10 cellular contexts compared by ENCODE assay signal in genomic region chr7:55545496-55545895, GRCh38. TPM values are rescaled to one million over a fixed set of nuclear protein-coding genes. Genes with fewer than 3 reads are reported as not detected.
DNase-seq lines count a peak whose midpoint lies in the region; FAIRE-seq and TF ChIP-seq lines count a peak whose summit lies in the region.
"Had no signal": no experiment of that assay in that cellular context is flagged by ENCODE, and none has a peak within 500 bp of the region (broad histone marks: within the 10 kb centered on the region; RNA-seq: fewer than 3 reads in every experiment).

No MANE protein-coding gene starts in this region.

- peaks cover 41% of the 10 kb centered on the region for H3K4me1 ChIP-seq in keratinocyte (ENCODE audit: control insufficient read depth, extremely low read depth, insufficient read depth, low read length)
- H3K4me1 ChIP-seq in mesendoderm (ENCODE audit: control insufficient read depth, low read depth, low read length): peaks cover 7% of the 10 kb centered on the region

- FAIRE-seq in keratinocyte (lab: Jason Lieb, UNC): peak; percentile 93

- no peaks in the 10 kb centered on the region for H3K36me3 ChIP-seq in keratinocyte (ENCODE audit: control insufficient read depth in 2 of 2, extremely low read depth in 1 of 2, insufficient read depth in 2 of 2, low read length in 2 of 2)
- H3K36me3 ChIP-seq in mesendoderm (ENCODE audit: control insufficient read depth, insufficient read depth, low read length): no peaks in the 10 kb centered on the region

- no CpG with 5 or more reads among the region's 6 CpGs for WGBS in mesendoderm (ENCODE audit: extremely low coverage, insufficient coverage, low lambda C conversion rate)

- peaks cover 15% of the 10 kb centered on the region for H4K20me1 ChIP-seq in keratinocyte (ENCODE audit: control insufficient read depth, extremely low read depth, insufficient read depth, low read length)

- H3K56ac ChIP-seq in mesendoderm (ENCODE audit: low read length): no peak overlapping the region

- in situ Hi-C loops in astrocyte of the spinal cord (cut with HindIII; ENCODE audit: low sequenced_read_pairs): no loop called here

- H2BK15ac ChIP-seq in mesendoderm (replicated peaks; ENCODE audit: low read depth): no peak overlapping the region

- H4K8ac ChIP-seq in mesendoderm (ENCODE audit: low read depth, low read length): no peak overlapping the region

- H3K9me3 ChIP-seq in keratinocyte (ENCODE audit: control insufficient read depth, low read depth, low read length): no peaks in the 10 kb centered on the region
- H3K9me3 ChIP-seq: body of pancreas had no signal

- H3K9me1 ChIP-seq in keratinocyte (ENCODE audit: control insufficient read depth, extremely low read depth, insufficient read depth, low read length): peaks cover 8% of the 10 kb centered on the region

- peak overlapping the region; percentile 30 for H3K9ac ChIP-seq in keratinocyte (ENCODE audit: control insufficient read depth, extremely low read depth, insufficient read depth, low read length)
- H3K9ac ChIP-seq in mesendoderm (ENCODE audit: low read length): no peak overlapping the region

- no peak overlapping the region for H4K5ac ChIP-seq in mesendoderm (ENCODE audit: low read length)

- H2BK120ac ChIP-seq in mesendoderm (ENCODE audit: low read depth, low read length): no peak overlapping the region

- H3K4me2 ChIP-seq in keratinocyte (ENCODE audit: control insufficient read depth, extremely low read depth, insufficient read depth, low read depth, low read length) (no peak overlapping the region), mesendoderm (ENCODE audit: low read length) (no peak overlapping the region)

- no peak overlapping the region for H2BK5ac ChIP-seq in mesendoderm (ENCODE audit: low read length)

- no peak overlapping the region for H3K4ac ChIP-seq in mesendoderm (ENCODE audit: low read depth, low read length)

- no peak overlapping the region for H2AK5ac ChIP-seq in mesendoderm (ENCODE audit: low read length)

- H3K27me3 ChIP-seq in keratinocyte (ENCODE audit: control insufficient read depth, extremely low read depth, insufficient read depth, low read length) (no peaks in the 10 kb centered on the region), mesendoderm (ENCODE audit: insufficient read depth, low read length, poor library complexity) (no peaks in the 10 kb centered on the region)
- H3K27me3 ChIP-seq: body of pancreas had no signal

- H3K27ac ChIP-seq in keratinocyte (ENCODE audit: control insufficient read depth, insufficient read depth, low read length) (peak overlapping the region; percentile 62), mesendoderm (ENCODE audit: low read depth, low read length) (no peak overlapping the region)
- H3K27ac ChIP-seq: body of pancreas had no signal

- TF ChIP-seq CTCF in AG10803 (conservative IDR thresholded peaks at IDR 0.05; ENCODE audit: low read length): 0 out of 2 replicates have a peak, but pooled peaks have one; percentile 4
- TF ChIP-seq CTCF in astrocyte of the spinal cord (IDR thresholded peaks at IDR 0.05; ENCODE audit: low read depth, low read length): peak; percentile 26
- peak; percentile 43 to 59 (median 48) for TF ChIP-seq CTCF in keratinocyte (optimal IDR thresholded peaks at IDR 0.05 in 1 of 3, IDR thresholded peaks at IDR 0.05 in 1 of 3, conservative IDR thresholded peaks at IDR 0.05 in 1 of 3; ENCODE audit: extremely low read depth in 1 of 3, insufficient read depth in 2 of 3, low read length in 3 of 3)

- no peak overlapping the region for H3K18ac ChIP-seq in mesendoderm (ENCODE audit: low read length)

- H3K79me2 ChIP-seq in keratinocyte (ENCODE audit: control insufficient read depth, insufficient read depth, low read length) (peaks cover 83% of the 10 kb centered on the region), mesendoderm (ENCODE audit: control insufficient read depth, insufficient read depth, low read length) (peaks cover 36% of the 10 kb centered on the region)

- H3K79me1 ChIP-seq in mesendoderm (ENCODE audit: low read length): peaks cover 28% of the 10 kb centered on the region

- H3K4me3 ChIP-seq in AG10803 (ENCODE audit: low read length) (no peak overlapping the region), astrocyte of the spinal cord (ENCODE audit: low read depth, low read length) (no peak overlapping the region), keratinocyte (ENCODE audit: control insufficient read depth in 2 of 3, extremely low read depth in 1 of 3, insufficient read depth in 2 of 3, low read depth in 1 of 3, low read length in 3 of 3) (no peak overlapping the region), mesendoderm (ENCODE audit: low read length) (no peak overlapping the region)
- H3K4me3 ChIP-seq: body of pancreas had no signal

- peak; percentile 50 for DNase-seq in AG10803 (ENCODE audit: low read depth)
- DNase-seq in HCEC 1CT: peak; percentile 73
- peak; percentile 71 for DNase-seq in astrocyte of the spinal cord (ENCODE audit: low read depth, low spot score)
- DNase-seq in keratinocyte (ENCODE audit: low read depth, low spot score): peak; percentile 78
- DNase-seq in OCI-M1 (lab: John Stamatoyannopoulos, UW): no peak
- no peak for DNase-seq in mesendoderm
- no peak for DNase-seq in activated CD4-positive, CD25-positive, alpha-beta regulatory T cell treated with anti-CD3 and anti-CD28 coated beads, Interleukin-2, amount 50 U/mL, for 72 hours
- DNase-seq in MV-4-11 (lab: John Stamatoyannopoulos, UW): no peak
- DNase-seq: body of pancreas, Kasumi-1 had no signal

- H2AFZ ChIP-seq in keratinocyte (ENCODE audit: control insufficient read depth, low read length): no peak overlapping the region

- dilution Hi-C loops in keratinocyte (cut with MboI; ENCODE audit: extremely low pct_ligation_motif_present, low sequenced_read_pairs): no loop called here

- no peak overlapping the region for H3K23ac ChIP-seq in mesendoderm (ENCODE audit: low read length)

RNA-seq across cellular contexts. Expression of gene VOPP1, which starts 26.8 kb away (rescaled TPM):
- 34.2 to 60.4 TPM (median 49.2 TPM) in 3 replicates for polyA plus RNA-seq in keratinocyte
- polyA plus RNA-seq in keratinocyte (2011; ENCODE audit: low read depth): 7.2 TPM
- 42.3 and 47.9 TPM in 2 replicates for polyA plus RNA-seq in keratinocyte (2011; cell fraction: cytosol; rRNA removed)
- polyA plus RNA-seq in keratinocyte (2011; cell fraction: nucleus; rRNA removed): 34.4 and 35.2 TPM in 2 replicates
- polyA plus RNA-seq in keratinocyte (2012; ENCODE audit: low replicate concordance): 17.1 and 63.0 TPM in 2 replicates
- 60.1 to 103 TPM (median 80.4 TPM) in 3 replicates for polyA minus RNA-seq in keratinocyte
- polyA minus RNA-seq in keratinocyte (2011; cell fraction: cytosol; rRNA and poly(A)+ RNA removed): 69.4 TPM
- 39.7 and 54.4 TPM in 2 replicates for polyA minus RNA-seq in keratinocyte (2011; cell fraction: nucleus; rRNA and poly(A)+ RNA removed)
- polyA plus RNA-seq in mesendoderm (2013, experiment 1 of 2): 36.4 TPM
- 36.7 TPM for polyA plus RNA-seq in mesendoderm (2013, experiment 2 of 2)

Comparison
In these comparisons a context has a peak if more than half of its experiments do, and no peak if none do; other contexts are left out.
1. DNase-seq: peak in AG10803 (single experiment), HCEC 1CT (single experiment), astrocyte of the spinal cord (single experiment) and keratinocyte (single experiment); none in OCI-M1 (single experiment), mesendoderm (single experiment), activated CD4-positive, CD25-positive, alpha-beta regulatory T cell treated with anti-CD3 and anti-CD28 coated beads, Interleukin-2, amount 50 U/mL, for 72 hours (single experiment) and MV-4-11 (single experiment).
2. Peak in every context shown above with its lines, with median percentiles within 50 percentile points of each other: CTCF ChIP-seq.